ENCODE assay signal across 15 cellular contexts in genomic region chr12:54010053-54010971, GRCh38. TPM values are rescaled to one million over a fixed set of nuclear protein-coding genes. Genes with fewer than 3 reads are reported as not detected.
A peak's percentile ranks its signal among the peaks of the same experiment; 100 is the strongest.
DNase-seq lines count a peak whose midpoint lies in the region; ATAC-seq and TF ChIP-seq lines count a peak whose summit lies in the region.
"Had no signal": no experiment of that assay in that cellular context is flagged by ENCODE, and none has a peak within 500 bp of the region (broad histone marks: within the 10 kb centered on the region; RNA-seq: fewer than 3 reads in every experiment).

No MANE protein-coding gene starts in this region.

- H3K27ac ChIP-seq in PC-3 (ENCODE audit: low read length) (no peak overlapping the region), smooth muscle cell (ENCODE audit: low read depth) (no peak overlapping the region), RWPE1 (no peak overlapping the region), H9 (ENCODE audit: insufficient read length, low read depth, low read length) (no peak overlapping the region)
- H3K27ac ChIP-seq: ascending aorta, dorsolateral prefrontal cortex, KMS-11, testis had no signal

- 30% methylated on average over 10 of the region's 10 CpGs for WGBS in smooth muscle cell (ENCODE audit: low lambda C conversion rate)
- WGBS in H9 (ENCODE audit: extremely low coverage, insufficient read length, low lambda C conversion rate): no CpG with 5 or more reads among the region's 10 CpGs

- H3K9me2 ChIP-seq in PC-3 (replicated peaks; ENCODE audit: low read length): no peaks in the 10 kb centered on the region

- no peaks in the 10 kb centered on the region for H3K36me3 Mint-ChIP-seq in H9 (ENCODE audit: insufficient read depth in 1 of 3, low read depth in 3 of 3)

- no peak for TF ChIP-seq CTCF in PC-3 (conservative IDR thresholded peaks at IDR 0.05; ENCODE audit: low read depth, low read length)
- TF ChIP-seq CTCF in fibroblast of the aortic adventitia (IDR thresholded peaks at IDR 0.05; ENCODE audit: insufficient read depth, low read length): no peak
- no peak for TF ChIP-seq CTCF in smooth muscle cell (IDR thresholded peaks at IDR 0.05; ENCODE audit: borderline replicate concordance, insufficient read depth, poor library complexity, severe bottlenecking)
- TF ChIP-seq CTCF in RWPE1 (conservative IDR thresholded peaks at IDR 0.05; ENCODE audit: low read depth): no peak
- no peak for TF ChIP-seq CTCF in H9 (conservative IDR thresholded peaks at IDR 0.05)

- H3K79me2 ChIP-seq in PC-3 (ENCODE audit: low read length): peaks cover 24% of the 10 kb centered on the region
- no peaks in the 10 kb centered on the region for H3K79me2 ChIP-seq in smooth muscle cell (ENCODE audit: low read depth)
- H3K79me2 ChIP-seq in H9 (ENCODE audit: insufficient read depth, low read length): no peaks in the 10 kb centered on the region

- H2BK5ac ChIP-seq in H9 (ENCODE audit: insufficient read length, low read length): no peak overlapping the region

- H3K23ac ChIP-seq in H9 (ENCODE audit: insufficient read length, low read depth, low read length): no peak overlapping the region

- H3K4me2 ChIP-seq in PC-3 (ENCODE audit: low read length) (peak overlapping the region; percentile 99), smooth muscle cell (peak overlapping the region; percentile 77), H9 (ENCODE audit: insufficient read depth, insufficient read length, low read length) (no peak overlapping the region)

- no peak overlapping the region for H3K4ac ChIP-seq in H9 (ENCODE audit: low read depth, low read length)

- H3F3A ChIP-seq in PC-3 (ENCODE audit: low read length, unreplicated experiment) (no peaks in the 10 kb centered on the region), smooth muscle cell (ENCODE audit: low read depth) (no peaks in the 10 kb centered on the region)

- DNase-seq in DMS114 treated with DMSO at 0.1 percent for 48 hours (lab: John Stamatoyannopoulos, UW; ENCODE audit: unreplicated experiment) (peak; percentile 38), PC-3 (no peak), fibroblast of the aortic adventitia (ENCODE audit: low read depth) (no peak), smooth muscle cell (lab: John Stamatoyannopoulos, UW; ENCODE audit: unreplicated experiment) (no peak), RWPE1 (ENCODE audit: low spot score) (no peak), H9 (no peak)
- DNase-seq: DMS53, dorsolateral prefrontal cortex, NCI-H187 treated with DMSO at 0.1 percent for 48 hours, NCI-H774, testis had no signal

- no peak overlapping the region for H3K18ac ChIP-seq in H9 (ENCODE audit: insufficient read length, low read depth, low read length)

- intact Hi-C loops in PC-3 (cut with micrococcal nuclease): no loop called here

- no peak overlapping the region for H4K8ac ChIP-seq in H9 (replicated peaks; ENCODE audit: insufficient read length, low read depth, low read length)

- no peak overlapping the region for H2BK15ac ChIP-seq in H9 (ENCODE audit: low read depth, low read length)

- no peak overlapping the region for H3K14ac ChIP-seq in H9 (ENCODE audit: insufficient read depth, low read length)

- POLR2A ChIA-PET in PC-3 (lab: Charles Lee; ENCODE audit: unreplicated experiment): interaction anchor here (0.6 kb wide), 1 partner anchor 289 kb away, joined by 3 read pairs; no protein-coding TSS in a partner anchor
- POLR2A ChIA-PET in RWPE1 (lab: Yijun Ruan, JAX; ENCODE audit: low non-redundant PET): no interaction called here

- H2BK120ac ChIP-seq in H9 (ENCODE audit: low read depth, low read length, poor library complexity, severe bottlenecking): no peak overlapping the region

- H3K27me3 Mint-ChIP-seq in H9 (ENCODE audit: low read depth): peaks cover 100% of the 10 kb centered on the region

- peak overlapping the region; percentile 94 for H2AFZ ChIP-seq in PC-3 (ENCODE audit: low read length)
- H2AFZ ChIP-seq in smooth muscle cell (ENCODE audit: low read depth): no peak overlapping the region
- H2AFZ ChIP-seq in H9 (ENCODE audit: low read length): no peak overlapping the region

- H2BK12ac ChIP-seq in H9 (ENCODE audit: insufficient read length, low read depth, low read length): no peak overlapping the region

- H3K27ac Mint-ChIP-seq in H9: peak overlapping the region in 1 of 3 experiments; percentile 28; a peak in 1 of 7 replicates

- no peak for ATAC-seq in PC-3
- no peak for ATAC-seq in HG02970 (IDR thresholded peaks at IDR 0.05; ENCODE audit: low FRiP score, unreplicated experiment)

- H3K4me1 ChIP-seq in PC-3 (ENCODE audit: insufficient read depth, low read length): peaks cover 48% of the 10 kb centered on the region
- peaks cover 3% of the 10 kb centered on the region for H3K4me1 ChIP-seq in smooth muscle cell (ENCODE audit: low read depth)
- H3K4me1 ChIP-seq in H9 (ENCODE audit: insufficient read depth, low read length): no peaks in the 10 kb centered on the region

- H3K4me3 ChIP-seq in PC-3 (ENCODE audit: low read length) (peak overlapping the region; percentile 78), fibroblast of the aortic adventitia (ENCODE audit: low read depth, low read length) (peak overlapping the region; percentile 44), smooth muscle cell (peak overlapping the region; percentile 49)

- H4K20me1 ChIP-seq in PC-3 (ENCODE audit: low read length) (no peaks in the 10 kb centered on the region), smooth muscle cell (ENCODE audit: low read depth) (no peaks in the 10 kb centered on the region), H9 (ENCODE audit: control insufficient read depth, insufficient read depth, insufficient read length) (no peaks in the 10 kb centered on the region)

- CTCF ChIA-PET in PC-3 (lab: Charles Lee): no interaction called here
- CTCF ChIA-PET in RWPE1 (lab: Yijun Ruan, JAX): interaction anchor here (0.6 to 0.9 kb wide), 2 partner anchors 15 to 41 kb away, joined by 3 to 6 read pairs; no protein-coding TSS in a partner anchor

- H3K27me3 ChIP-seq in PC-3 (ENCODE audit: low read length): no peaks in the 10 kb centered on the region
- peaks cover 98% of the 10 kb centered on the region for H3K27me3 ChIP-seq in smooth muscle cell (ENCODE audit: low read depth)
- H3K27me3 ChIP-seq in H9 (ENCODE audit: insufficient read depth, low read length): peaks cover 93% of the 10 kb centered on the region
- H3K27me3 ChIP-seq: testis had no signal

- H3K4me3 Mint-ChIP-seq in H9: no peak overlapping the region; a peak in 1 of 5 replicates

- no peak overlapping the region for H3T11ph ChIP-seq in H9 (ENCODE audit: low read length)

- H4K91ac ChIP-seq in H9 (ENCODE audit: insufficient read length, low read depth, low read length): no peak overlapping the region

- no peak overlapping the region for H4K5ac ChIP-seq in H9 (ENCODE audit: insufficient read length, low read depth, low read length)

- H3K79me1 ChIP-seq in H9 (ENCODE audit: insufficient read depth, low read depth, low read length, poor library complexity, severe bottlenecking): no peaks in the 10 kb centered on the region

- no peak overlapping the region for H2BK20ac ChIP-seq in H9 (ENCODE audit: low read depth, low read length, poor library complexity, severe bottlenecking)

- H3K36me3 ChIP-seq in PC-3 (ENCODE audit: low read depth, low read length) (no peaks in the 10 kb centered on the region), smooth muscle cell (ENCODE audit: low read depth) (no peaks in the 10 kb centered on the region)
- H3K36me3 ChIP-seq: ascending aorta had no signal

- H2AK5ac ChIP-seq in H9 (ENCODE audit: insufficient read length, low read length): no peak overlapping the region

- peaks cover 0 to 2% of the 10 kb centered on the region in 2 experiments; a peak in 2 of 5 replicates for H3K9me3 Mint-ChIP-seq in H9

- peaks cover 7 to 34% of the 10 kb centered on the region in 2 experiments for H3K4me1 Mint-ChIP-seq in H9

- no TSS peak for BruUV-seq in PC-3 (replicated peaks; lab: Mats Ljungman, UMichigan)

- H3K23me2 ChIP-seq in H9 (ENCODE audit: insufficient read length, low read depth, low read length, poor library complexity, severe bottlenecking): no peaks in the 10 kb centered on the region

- H3K9ac ChIP-seq in PC-3 (ENCODE audit: low read length) (peak overlapping the region; percentile 75; the same call in 1 of the 2 replicates), smooth muscle cell (ENCODE audit: low read depth) (no peak overlapping the region), H9 (ENCODE audit: extremely low read depth, insufficient read length, low read length) (no peak overlapping the region)
- H3K9ac ChIP-seq: KMS-11 had no signal

- H3K56ac ChIP-seq in H9 (ENCODE audit: insufficient read length, low read depth, low read length): no peak overlapping the region

- H3K9me3 ChIP-seq in PC-3 (ENCODE audit: low read length): no peaks in the 10 kb centered on the region
- H3K9me3 ChIP-seq in smooth muscle cell (replicated peaks; ENCODE audit: low read depth): no peaks in the 10 kb centered on the region
- H3K9me3 ChIP-seq in H9 (ENCODE audit: control insufficient read depth, low read depth, low read length): no peaks in the 10 kb centered on the region
- H3K9me3 ChIP-seq: ascending aorta, testis had no signal

RNA-seq across cellular contexts. Expression of gene HOXC8, which starts 1.5 kb away (rescaled TPM):
- total RNA-seq in PC-3 (2014; rRNA removed) (1.1 and 2.4 TPM in 2 replicates), fibroblast of the aortic adventitia (ENCODE audit: low replicate concordance) (3.4 TPM in 1 of 2 replicates, not detected in the other), smooth muscle cell (1.4 and 1.6 TPM in 2 replicates), H9 (2021) (not detected in 2 replicates)
- polyA plus RNA-seq in smooth muscle cell: 3.8 and 4.4 TPM in 2 replicates
- total RNA-seq: dorsolateral prefrontal cortex had no signal
- polyA plus RNA-seq: neural cell had no signal

RNA-seq across cellular contexts. Expression of gene HOXC9, which starts 10.4 kb away (rescaled TPM):
- total RNA-seq in PC-3 (2014; rRNA removed): 1.5 and 1.8 TPM in 2 replicates
- total RNA-seq in fibroblast of the aortic adventitia (ENCODE audit: low replicate concordance): 0.65 TPM in 1 of 2 replicates, not detected in the other
- 0.54 and 1.2 TPM in 2 replicates for total RNA-seq in smooth muscle cell
- polyA plus RNA-seq in smooth muscle cell: 2.5 and 2.7 TPM in 2 replicates
- total RNA-seq in H9 (2021): not detected in 2 replicates
- total RNA-seq: dorsolateral prefrontal cortex had no signal
- polyA plus RNA-seq: neural cell had no signal

RNA-seq across cellular contexts. Expression of gene HOXC6, which starts 17.9 kb away (rescaled TPM):
- total RNA-seq in PC-3 (2014; rRNA removed) (2.8 and 5.3 TPM in 2 replicates), fibroblast of the aortic adventitia (ENCODE audit: low replicate concordance) (0.09 and 0.90 TPM in 2 replicates), smooth muscle cell (3.0 and 3.1 TPM in 2 replicates), H9 (2021) (not detected in 2 replicates)
- polyA plus RNA-seq in smooth muscle cell: 8.3 and 12.3 TPM in 2 replicates
- total RNA-seq: dorsolateral prefrontal cortex had no signal
- polyA plus RNA-seq: neural cell had no signal

RNA-seq across cellular contexts. Expression of gene HOXC5, which starts 22.5 kb away (rescaled TPM):
- total RNA-seq in PC-3 (2014; rRNA removed) (0.26 and 0.29 TPM in 2 replicates), fibroblast of the aortic adventitia (ENCODE audit: low replicate concordance) (0.18 and 1.8 TPM in 2 replicates), smooth muscle cell (1.3 TPM in 1 of 2 replicates, not detected in the other), H9 (2021) (not detected in 2 replicates)
- 0.54 TPM in 1 of 2 replicates, not detected in the other for polyA plus RNA-seq in smooth muscle cell
- total RNA-seq: ascending aorta, dorsolateral prefrontal cortex had no signal
- polyA plus RNA-seq: neural cell had no signal

RNA-seq across cellular contexts. Expression of gene HOXC10, which starts 25.4 kb away (rescaled TPM):
- total RNA-seq in PC-3 (2014; rRNA removed): 0.69 and 2.9 TPM in 2 replicates
- 0.25 TPM in 1 of 2 replicates, not detected in the other for total RNA-seq in fibroblast of the aortic adventitia (ENCODE audit: low replicate concordance)
- not detected in 2 replicates for total RNA-seq in smooth muscle cell
- polyA plus RNA-seq in smooth muscle cell: 0.66 and 0.67 TPM in 2 replicates
- not detected in 2 replicates for total RNA-seq in H9 (2021)
- total RNA-seq: ascending aorta had no signal
- polyA plus RNA-seq: neural cell had no signal
